9 cellular contexts compared by ENCODE assay signal in the genomic region with DNA sequence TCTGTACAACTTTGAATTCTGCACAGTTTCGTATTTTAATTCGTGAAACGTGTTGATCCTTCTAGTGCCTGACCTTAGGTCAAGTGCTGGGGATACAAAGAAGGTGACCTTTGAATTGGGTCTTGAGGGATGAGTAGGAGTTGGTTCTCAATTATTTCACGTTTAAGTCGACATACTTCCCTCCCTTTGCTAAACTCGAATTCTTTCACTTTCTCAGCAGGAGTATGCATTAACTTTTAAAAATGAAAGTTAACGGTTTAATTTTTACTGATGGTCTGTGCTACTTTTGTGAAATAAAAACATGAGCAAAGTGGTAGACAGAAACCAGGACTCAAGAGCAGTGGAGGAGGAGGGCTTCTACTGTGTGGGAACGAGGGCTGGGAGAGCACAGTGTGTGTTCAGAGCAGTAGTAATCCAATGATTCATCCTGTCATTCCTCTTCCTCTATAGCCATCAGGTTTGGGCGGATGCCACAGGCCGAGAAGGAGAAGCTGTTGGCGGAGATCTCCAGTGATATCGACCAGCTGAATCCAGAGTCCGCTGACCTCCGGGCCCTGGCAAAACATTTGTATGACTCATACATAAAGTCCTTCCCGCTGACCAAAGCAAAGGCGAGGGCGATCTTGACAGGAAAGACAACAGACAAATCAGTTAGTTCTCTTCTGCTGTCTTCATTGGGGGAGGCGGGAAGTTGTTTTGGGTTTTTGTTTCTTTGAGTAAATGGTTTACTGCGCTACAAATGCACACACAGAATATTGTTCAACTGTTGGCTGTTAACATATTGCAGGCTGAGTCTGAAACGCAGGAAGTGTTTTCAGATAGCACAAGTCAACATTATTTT.
DNase-seq lines count a peak whose midpoint lies in the region; ATAC-seq and TF ChIP-seq lines count a peak whose summit lies in the region.
"Had no signal": no experiment of that assay in that cellular context is flagged by ENCODE, and none has a peak within 500 bp of the region (broad histone marks: within the 10 kb centered on the region; RNA-seq: fewer than 3 reads in every experiment).

No MANE protein-coding gene starts in this region.

- H3K27me3 ChIP-seq in left lung (no peaks in the 10 kb centered on the region), thoracic aorta (replicated peaks; ENCODE audit: insufficient read depth) (no peaks in the 10 kb centered on the region)

- no peak overlapping the region for H3K27ac Mint-ChIP-seq in MCF 10A (ENCODE audit: low read depth, unreplicated experiment)

- H3K27ac ChIP-seq in left lung (peak overlapping the region; percentile 39 to 60), thoracic aorta (no peak overlapping the region)

- peak; percentile 99 for DNase-seq in LHCN-M2 (ENCODE audit: low read depth)
- peak; percentile 95 for DNase-seq in MCF 10A (ENCODE audit: unreplicated experiment)
- DNase-seq in left lung, result peak; percentile 85 to 90
- peak; percentile 41 for DNase-seq in thoracic aorta (ENCODE audit: low spot score)
- no peak for DNase-seq in GM13976 (ENCODE audit: low spot score)
- no peak for DNase-seq in NCI-H526 (lab: John Stamatoyannopoulos, UW)
- DNase-seq in NCI-H1436 treated with DMSO at 0.1 percent for 48 hours (lab: John Stamatoyannopoulos, UW), result no peak
- DNase-seq: cerebellar nuclear complex had no signal

- H3K4me3 ChIP-seq in left lung (no peak overlapping the region), thoracic aorta (peak overlapping the region; percentile 7)

- H3K4me1 ChIP-seq in left lung (peaks cover under 1 to 21% of the 10 kb centered on the region in 2 donors), thoracic aorta (ENCODE audit: control insufficient read depth in 1 of 2, low read depth in 2 of 2) (no peaks in the 10 kb centered on the region)

- no peaks in the 10 kb centered on the region for H3K27me3 Mint-ChIP-seq in MCF 10A (ENCODE audit: insufficient read depth, unreplicated experiment)

- ATAC-seq in left lung, result peak; percentile 90
- ATAC-seq in thoracic aorta (ENCODE audit: insufficient number of reproducible peaks, low FRiP score, low read depth), result peak; percentile 68
- no peak for ATAC-seq in GM19395 (IDR thresholded peaks at IDR 0.05; ENCODE audit: unreplicated experiment)

- H3K4me3 Mint-ChIP-seq in MCF 10A (ENCODE audit: unreplicated experiment), result peak overlapping the region; percentile 24

- POLR2A ChIA-PET in MCF 10A (lab: Yijun Ruan, JAX), result interaction anchor here (0.6 to 1.0 kb wide), 2 partner anchors 12 to 1662 kb away, joined by 3 to 4 read pairs; no protein-coding TSS in a partner anchor

- CTCF ChIA-PET in MCF 10A (lab: Yijun Ruan, JAX), result no interaction called here

- in situ Hi-C loops in GM13976 (cut with MboI; ENCODE audit: low sequenced_read_pairs, unreplicated experiment), result no loop called here

- TF ChIP-seq CTCF in MCF 10A (IDR thresholded peaks at IDR 0.05; ENCODE audit: unreplicated experiment), result no peak
- TF ChIP-seq CTCF in left lung (IDR thresholded peaks at IDR 0.05), result no peak
- no peak for TF ChIP-seq CTCF in thoracic aorta (IDR thresholded peaks at IDR 0.05)
- no peak for TF ChIP-seq CTCF in GM13976 (IDR thresholded peaks at IDR 0.05; ENCODE audit: borderline replicate concordance, control extremely low read depth, extremely low read depth, insufficient read depth, missing control alignments)

- H3K9me3 ChIP-seq in left lung (no peaks in the 10 kb centered on the region), thoracic aorta (no peaks in the 10 kb centered on the region)

- H3K4me1 Mint-ChIP-seq in MCF 10A (ENCODE audit: insufficient read depth, unreplicated experiment), result peaks cover 20% of the 10 kb centered on the region

- no peaks in the 10 kb centered on the region for H3K36me3 ChIP-seq in left lung
- no peaks in the 10 kb centered on the region for H3K36me3 ChIP-seq in thoracic aorta

- no peaks in the 10 kb centered on the region for H3K9me3 Mint-ChIP-seq in MCF 10A (ENCODE audit: unreplicated experiment)

- no peaks in the 10 kb centered on the region for H3K36me3 Mint-ChIP-seq in MCF 10A (ENCODE audit: insufficient read depth, unreplicated experiment)

- intact Hi-C loops in MCF 10A (cut with micrococcal nuclease) (no loop called here), left lung (cut with DNase I) (no loop called here)

- no TSS peak for BruUV-seq in MCF 10A (replicated peaks; lab: Mats Ljungman, UMichigan)

Comparison
In these comparisons a context has a peak if more than half of its experiments do, and no peak if none do; other contexts are left out.
1. DNase-seq: peak in LHCN-M2 (single experiment), MCF 10A (single experiment), left lung (2 of 2) and thoracic aorta (single experiment); none in GM13976 (single experiment), NCI-H526 (0 of 2) and NCI-H1436 treated with DMSO at 0.1 percent for 48 hours (single experiment).
2. H3K27ac ChIP-seq: peak in left lung (2 of 2); none in thoracic aorta (0 of 2).